1 cellular context compared by ENCODE assay signal in genomic region chr14:50830932-50831703, GRCh38.
TF ChIP-seq lines count a peak whose summit lies in the region.

TSS of gene NIN (minus strand) at chr14:50831162. CDS start at chr14:50822056, 9,106 bp downstream.

TF ChIP-seq in H1, 55 proteins besides CTCF, POLR2A, EP300 and RAD21:
- TF ChIP-seq TAF1 (IDR thresholded peaks at IDR 0.05; ENCODE audit: low read depth, low read length) (peak; percentile 30; the same call in 1 of the 2 replicates), E2F6 (IDR thresholded peaks at IDR 0.05) (peak; percentile 37; the same call in 1 of the 2 replicates), SIX5 (IDR thresholded peaks at IDR 0.05; ENCODE audit: low read depth, low read length) (no peak), ASH2L (IDR thresholded peaks at IDR 0.05; ENCODE audit: low read length) (peak; percentile 88), CEBPB (IDR thresholded peaks at IDR 0.05; ENCODE audit: low read depth, low read length) (no peak), RBBP5 (IDR thresholded peaks at IDR 0.05; ENCODE audit: borderline replicate concordance, low read depth, low read length) (peak; percentile 61), TAF7 (optimal IDR thresholded peaks at IDR 0.05; ENCODE audit: borderline replicate concordance, low read depth, low read length) (no peak), RNF2 (IDR thresholded peaks at IDR 0.05; ENCODE audit: borderline replicate concordance, low read depth, low read length, missing control alignments, poor library complexity, severe bottlenecking) (peak; percentile 31), SIN3A (conservative IDR thresholded peaks at IDR 0.05 in 1 of 2, IDR thresholded peaks at IDR 0.05 in 1 of 2; ENCODE audit: low read depth in 1 of 2, low read length in 2 of 2) (0 out of 4 replicates have a peak, but pooled peaks of 1 of the 2 experiments have one; percentile 45), EZH2 (IDR thresholded peaks at IDR 0.05; ENCODE audit: low read depth, low read length, severe bottlenecking) (peak; percentile 39), KDM4A (IDR thresholded peaks at IDR 0.05; ENCODE audit: low read depth, low read length, severe bottlenecking) (peak; percentile 96), YY1 (IDR thresholded peaks at IDR 0.05; ENCODE audit: low read depth, low read length) (peak; percentile 28; the same call in 1 of the 2 replicates), PHF8 (conservative IDR thresholded peaks at IDR 0.05; ENCODE audit: low read depth, low read length) (peak; percentile 65)
- TF ChIP-seq, protein P1, sequence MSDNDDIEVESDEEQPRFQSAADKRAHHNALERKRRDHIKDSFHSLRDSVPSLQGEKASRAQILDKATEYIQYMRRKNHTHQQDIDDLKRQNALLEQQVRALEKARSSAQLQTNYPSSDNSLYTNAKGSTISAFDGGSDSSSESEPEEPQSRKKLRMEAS (IDR thresholded peaks at IDR 0.05), result peak; percentile 38; the same call in 1 of the 2 replicates
